In the genomic region with DNA sequence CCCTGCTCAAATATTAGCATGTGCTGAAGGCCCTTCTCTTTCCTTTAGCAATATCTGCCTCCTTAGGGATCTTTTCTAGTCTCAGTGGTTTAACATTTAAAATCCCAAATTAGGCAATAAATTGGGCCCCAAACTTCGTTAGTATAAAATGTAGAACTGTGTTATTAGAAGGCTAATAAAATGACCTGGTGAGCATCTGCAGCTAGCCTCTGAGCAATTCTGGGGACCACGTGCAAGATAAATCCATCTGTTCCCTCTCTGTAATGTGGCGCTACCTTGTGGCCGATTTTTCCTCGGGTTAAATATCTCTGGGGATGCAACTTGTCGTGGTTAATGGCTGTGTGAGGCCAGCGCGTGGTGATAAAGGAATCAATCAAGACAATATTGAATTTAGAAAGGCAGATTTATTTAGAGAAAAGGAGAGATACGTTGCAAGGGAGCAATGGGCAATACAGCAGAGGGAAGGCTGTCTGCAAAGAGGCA, we compare ENCODE assay signal across 14 cellular contexts. TPM values are rescaled to one million over a fixed set of nuclear protein-coding genes. Genes with fewer than 3 reads are reported as not detected.
DNase-seq lines count a peak whose midpoint lies in the region; ATAC-seq and TF ChIP-seq lines count a peak whose summit lies in the region.
"Had no signal": no experiment of that assay in that cellular context is flagged by ENCODE, and none has a peak within 500 bp of the region (broad histone marks: within the 10 kb centered on the region; RNA-seq: fewer than 3 reads in every experiment).

No MANE protein-coding gene starts in this region.

- H3K4me3 ChIP-seq in CD8-positive, alpha-beta T cell (ENCODE audit: low read depth, low read length): no peak overlapping the region

- TF ChIP-seq CTCF in CD8-positive, alpha-beta T cell (IDR thresholded peaks at IDR 0.05): no peak

- DNase-seq in ACHN (peak; percentile 24), HEK293T (ENCODE audit: extremely low spot score) (peak; percentile 19), RPMI7951 (ENCODE audit: low read depth) (peak; percentile 16), glomerular visceral epithelial cell (ENCODE audit: extremely low spot score) (peak; percentile 15), GF-D8 (lab: John Stamatoyannopoulos, UW) (no peak), Ammon's horn (ENCODE audit: low spot score) (no peak)
- DNase-seq in CD8-positive, alpha-beta T cell: no peak
- DNase-seq: NCI-H1048, SHP77 treated with DMSO at 0.1 percent for 48 hours had no signal

- peaks cover 5% of the 10 kb centered on the region for H3K27me3 Mint-ChIP-seq in CD8-positive, alpha-beta T cell (ENCODE audit: low read depth)

- in situ Hi-C loops in ACHN (cut with HindIII; ENCODE audit: low pct_ligation_motif_present, low pct_unique_long_range_greater_than_20kb, low sequenced_read_pairs): no loop called here

- no peaks in the 10 kb centered on the region for H3K36me3 Mint-ChIP-seq in CD8-positive, alpha-beta T cell
- H3K36me3 Mint-ChIP-seq: CD4-positive, CD25-positive, alpha-beta regulatory T cell had no signal

- ATAC-seq in CD8-positive, alpha-beta T cell: no peak
- ATAC-seq in GM18502 (IDR thresholded peaks at IDR 0.05; ENCODE audit: poor library complexity, unreplicated experiment): no peak

- no peaks in the 10 kb centered on the region for H3K4me1 ChIP-seq in CD8-positive, alpha-beta T cell (ENCODE audit: insufficient read depth, low read length)

- no peaks in the 10 kb centered on the region for H3K27me3 ChIP-seq in CD8-positive, alpha-beta T cell (ENCODE audit: insufficient read depth, low read length)

- intact Hi-C loops in CD8-positive, alpha-beta T cell (cut with DNase I, micrococcal nuclease): loop anchor here in 1 of 2 experiments (5.0 kb wide), 1 partner anchor 207 kb away; no protein-coding TSS in a partner anchor

- no peak overlapping the region for H3K27ac ChIP-seq in CD8-positive, alpha-beta T cell (ENCODE audit: low read depth, low read length)
- H3K27ac ChIP-seq: epithelial cell of prostate had no signal

- no peaks in the 10 kb centered on the region for H3K4me1 Mint-ChIP-seq in CD8-positive, alpha-beta T cell (ENCODE audit: low read depth)
- H3K4me1 Mint-ChIP-seq: CD4-positive, CD25-positive, alpha-beta regulatory T cell had no signal

- H3K36me3 ChIP-seq in CD8-positive, alpha-beta T cell (ENCODE audit: insufficient read depth, low read length): no peaks in the 10 kb centered on the region

- no peak overlapping the region for H3K4me3 Mint-ChIP-seq in CD8-positive, alpha-beta T cell
- H3K4me3 Mint-ChIP-seq: CD4-positive, CD25-positive, alpha-beta regulatory T cell had no signal

- H3K27ac Mint-ChIP-seq in CD8-positive, alpha-beta T cell: no peak overlapping the region
- H3K27ac Mint-ChIP-seq: CD4-positive, CD25-positive, alpha-beta regulatory T cell had no signal

- no peaks in the 10 kb centered on the region for H3K9me3 ChIP-seq in CD8-positive, alpha-beta T cell (ENCODE audit: low read length)

- no peaks in the 10 kb centered on the region for H3K9me3 Mint-ChIP-seq in CD8-positive, alpha-beta T cell
- H3K9me3 Mint-ChIP-seq: CD4-positive, CD25-positive, alpha-beta regulatory T cell had no signal

- CTCF ChIA-PET in HEK293T (lab: Yijun Ruan, JAX): interaction anchor here (0.6 to 1.6 kb wide), 9 partner anchors 9 to 426 kb away, joined by 3 to 22 read pairs (median 4); no protein-coding TSS in a partner anchor
- CTCF ChIA-PET in CD8-positive, alpha-beta T cell (lab: Charles Lee): interaction anchor here (0.5 to 1.5 kb wide), 15 partner anchors 9 to 215 kb away, joined by 3 to 9 read pairs (median 4); no protein-coding TSS in a partner anchor

- POLR2A ChIA-PET in HEK293T (lab: Yijun Ruan, JAX): no interaction called here
- POLR2A ChIA-PET in CD8-positive, alpha-beta T cell (lab: Charles Lee): no interaction called here

TF ChIP-seq in HEK293T, 16 proteins besides CTCF, POLR2A, EP300 and RAD21:
- peak; percentile 38; the same call in 1 of the 2 replicates for TF ChIP-seq L3MBTL2 (conservative IDR thresholded peaks at IDR 0.05)
- no peak for TF ChIP-seq FOXK2 (IDR thresholded peaks at IDR 0.05)
- no peak for TF ChIP-seq LEF1 (IDR thresholded peaks at IDR 0.05; ENCODE audit: borderline replicate concordance)

RNA-seq across cellular contexts. Expression of a gene that starts 18.7 kb away (rescaled TPM):
- total RNA-seq in RPMI7951 (2014; rRNA removed; shearing (Covaris generic)): 0.24 and 0.59 TPM in 2 replicates
- not detected for total RNA-seq in CD8-positive, alpha-beta T cell
- total RNA-seq: activated CD8-positive, alpha-beta memory T cell treated with anti-CD3 and anti-CD28 coated beads for 36 hours; CD4-positive, CD25-positive, alpha-beta regulatory T cell; omental fat pad had no signal

RNA-seq across cellular contexts. Expression of a gene that starts 46.1 kb away (rescaled TPM):
- total RNA-seq in RPMI7951 (2014; rRNA removed; shearing (Covaris generic)): not detected in 2 replicates
- total RNA-seq in CD8-positive, alpha-beta T cell: under 1 TPM in 1 of 2 experiments, not detected in 1; 0.53 TPM
- total RNA-seq: activated CD8-positive, alpha-beta memory T cell treated with anti-CD3 and anti-CD28 coated beads for 36 hours; CD4-positive, CD25-positive, alpha-beta regulatory T cell; omental fat pad had no signal

RNA-seq across cellular contexts. Expression of a gene that starts 48.2 kb away (rescaled TPM):
- total RNA-seq in RPMI7951 (2014; rRNA removed; shearing (Covaris generic)): 0.36 and 0.49 TPM in 2 replicates
- not detected for total RNA-seq in CD8-positive, alpha-beta T cell
- total RNA-seq: activated CD8-positive, alpha-beta memory T cell treated with anti-CD3 and anti-CD28 coated beads for 36 hours; CD4-positive, CD25-positive, alpha-beta regulatory T cell; omental fat pad had no signal

Comparison
In these comparisons a context has a peak if more than half of its experiments do, and no peak if none do; other contexts are left out.
1. DNase-seq: peak in ACHN (single experiment), HEK293T (single experiment), RPMI7951 (single experiment) and glomerular visceral epithelial cell (single experiment); none in CD8-positive, alpha-beta T cell (0 of 7), GF-D8 (single experiment) and Ammon's horn (single experiment).